1 cellular context compared by ENCODE assay signal in the genomic region with DNA sequence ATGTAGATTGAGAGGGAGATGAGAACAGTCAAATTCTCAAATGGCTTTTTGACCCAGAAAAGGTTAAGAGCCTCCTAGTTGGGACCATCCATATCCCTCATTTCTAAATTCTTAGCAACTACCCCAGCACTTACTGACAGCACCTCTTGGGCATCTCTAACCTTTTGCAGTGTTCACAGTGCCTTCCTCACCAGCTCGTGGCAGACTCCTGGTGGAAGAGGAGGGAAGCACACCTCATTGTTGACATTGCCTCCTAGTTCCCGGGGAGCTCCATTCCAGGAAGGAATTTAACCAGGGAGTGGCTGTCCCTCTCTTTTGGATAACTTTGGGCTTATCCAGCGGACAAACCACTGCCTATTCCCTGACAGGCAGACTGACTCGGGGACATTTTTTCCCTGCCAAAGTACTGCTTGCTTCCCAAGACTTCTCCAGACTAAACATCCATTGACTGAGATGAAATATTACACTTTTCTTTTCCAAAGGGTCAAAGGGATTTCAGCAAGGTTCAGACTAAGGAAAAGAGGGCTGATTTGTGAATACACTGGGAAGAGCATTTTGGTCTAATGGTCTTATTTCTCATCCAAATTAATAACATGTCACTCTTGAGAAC.
TF ChIP-seq lines count a peak whose summit lies in the region.

No MANE protein-coding gene starts in this region.

TF ChIP-seq in HepG2, 621 proteins besides CTCF, POLR2A, EP300 and RAD21 (continued from another document):
- TF ChIP-seq, protein P1, sequence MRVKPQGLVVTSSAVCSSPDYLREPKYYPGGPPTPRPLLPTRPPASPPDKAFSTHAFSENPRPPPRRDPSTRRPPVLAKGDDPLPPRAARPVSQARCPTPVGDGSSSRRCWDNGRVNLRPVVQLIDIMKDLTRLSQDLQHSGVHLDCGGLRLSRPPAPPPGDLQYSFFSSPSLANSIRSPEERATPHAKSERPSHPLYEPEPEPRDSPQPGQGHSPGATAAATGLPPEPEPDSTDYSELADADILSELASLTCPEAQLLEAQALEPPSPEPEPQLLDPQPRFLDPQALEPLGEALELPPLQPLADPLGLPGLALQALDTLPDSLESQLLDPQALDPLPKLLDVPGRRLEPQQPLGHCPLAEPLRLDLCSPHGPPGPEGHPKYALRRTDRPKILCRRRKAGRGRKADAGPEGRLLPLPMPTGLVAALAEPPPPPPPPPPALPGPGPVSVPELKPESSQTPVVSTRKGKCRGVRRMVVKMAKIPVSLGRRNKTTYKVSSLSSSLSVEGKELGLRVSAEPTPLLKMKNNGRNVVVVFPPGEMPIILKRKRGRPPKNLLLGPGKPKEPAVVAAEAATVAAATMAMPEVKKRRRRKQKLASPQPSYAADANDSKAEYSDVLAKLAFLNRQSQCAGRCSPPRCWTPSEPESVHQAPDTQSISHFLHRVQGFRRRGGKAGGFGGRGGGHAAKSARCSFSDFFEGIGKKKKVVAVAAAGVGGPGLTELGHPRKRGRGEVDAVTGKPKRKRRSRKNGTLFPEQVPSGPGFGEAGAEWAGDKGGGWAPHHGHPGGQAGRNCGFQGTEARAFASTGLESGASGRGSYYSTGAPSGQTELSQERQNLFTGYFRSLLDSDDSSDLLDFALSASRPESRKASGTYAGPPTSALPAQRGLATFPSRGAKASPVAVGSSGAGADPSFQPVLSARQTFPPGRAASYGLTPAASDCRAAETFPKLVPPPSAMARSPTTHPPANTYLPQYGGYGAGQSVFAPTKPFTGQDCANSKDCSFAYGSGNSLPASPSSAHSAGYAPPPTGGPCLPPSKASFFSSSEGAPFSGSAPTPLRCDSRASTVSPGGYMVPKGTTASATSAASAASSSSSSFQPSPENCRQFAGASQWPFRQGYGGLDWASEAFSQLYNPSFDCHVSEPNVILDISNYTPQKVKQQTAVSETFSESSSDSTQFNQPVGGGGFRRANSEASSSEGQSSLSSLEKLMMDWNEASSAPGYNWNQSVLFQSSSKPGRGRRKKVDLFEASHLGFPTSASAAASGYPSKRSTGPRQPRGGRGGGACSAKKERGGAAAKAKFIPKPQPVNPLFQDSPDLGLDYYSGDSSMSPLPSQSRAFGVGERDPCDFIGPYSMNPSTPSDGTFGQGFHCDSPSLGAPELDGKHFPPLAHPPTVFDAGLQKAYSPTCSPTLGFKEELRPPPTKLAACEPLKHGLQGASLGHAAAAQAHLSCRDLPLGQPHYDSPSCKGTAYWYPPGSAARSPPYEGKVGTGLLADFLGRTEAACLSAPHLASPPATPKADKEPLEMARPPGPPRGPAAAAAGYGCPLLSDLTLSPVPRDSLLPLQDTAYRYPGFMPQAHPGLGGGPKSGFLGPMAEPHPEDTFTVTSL (CRISPR knock-in tag; IDR thresholded peaks at IDR 0.05; ENCODE audit: borderline replicate concordance): no peak
- TF ChIP-seq FOXK2 (IDR thresholded peaks at IDR 0.05): 0 out of 2 replicates have a peak, but pooled peaks have one; percentile 11
- 0 out of 2 replicates have a peak, but pooled peaks have one; percentile 54 for TF ChIP-seq ZBTB20 (CRISPR knock-in tag; IDR thresholded peaks at IDR 0.05; ENCODE audit: borderline replicate concordance, low read depth)
- TF ChIP-seq LCORL (IDR thresholded peaks at IDR 0.05): no peak
- TF ChIP-seq LCORL (CRISPR knock-in tag; IDR thresholded peaks at IDR 0.05): peak; percentile 65
- peak; percentile 75; the same call in 1 of the 2 replicates for TF ChIP-seq ZNF556 (CRISPR knock-in tag; IDR thresholded peaks at IDR 0.05; ENCODE audit: borderline replicate concordance)
- TF ChIP-seq ZNF75D (CRISPR knock-in tag; IDR thresholded peaks at IDR 0.05; ENCODE audit: borderline replicate concordance): no peak
- TF ChIP-seq MYPOP (CRISPR knock-in tag; IDR thresholded peaks at IDR 0.05): 0 out of 2 replicates have a peak, but pooled peaks have one; percentile 22
- no peak for TF ChIP-seq ZNF605 (CRISPR knock-in tag; IDR thresholded peaks at IDR 0.05)
- TF ChIP-seq FOXA1 (IDR thresholded peaks at IDR 0.05): no peak
- peak; percentile 98 for TF ChIP-seq FOXA1 (CRISPR knock-in tag; IDR thresholded peaks at IDR 0.05)
- TF ChIP-seq ZNF230 (CRISPR knock-in tag; IDR thresholded peaks at IDR 0.05): 0 out of 2 replicates have a peak, but pooled peaks have one; percentile 33
- TF ChIP-seq ZIK1 (CRISPR knock-in tag; IDR thresholded peaks at IDR 0.05; ENCODE audit: borderline replicate concordance, low read depth): 0 out of 2 replicates have a peak, but pooled peaks have one; percentile 34
- no peak for TF ChIP-seq RBFOX2 (IDR thresholded peaks at IDR 0.05; ENCODE audit: low read depth, low read length)
- TF ChIP-seq, protein P2, sequence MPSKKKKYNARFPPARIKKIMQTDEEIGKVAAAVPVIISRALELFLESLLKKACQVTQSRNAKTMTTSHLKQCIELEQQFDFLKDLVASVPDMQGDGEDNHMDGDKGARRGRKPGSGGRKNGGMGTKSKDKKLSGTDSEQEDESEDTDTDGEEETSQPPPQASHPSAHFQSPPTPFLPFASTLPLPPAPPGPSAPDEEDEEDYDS (CRISPR knock-in tag; IDR thresholded peaks at IDR 0.05): peak; percentile 47; the same call in 1 of the 2 replicates
- TF ChIP-seq TCF7 (IDR thresholded peaks at IDR 0.05; ENCODE audit: low read depth): no peak
- peak; percentile 32; the same call in 1 of the 2 replicates for TF ChIP-seq GABPB1 (CRISPR knock-in tag; IDR thresholded peaks at IDR 0.05)
- TF ChIP-seq ZNF292 (CRISPR knock-in tag; IDR thresholded peaks at IDR 0.05; ENCODE audit: borderline replicate concordance, low read depth): 0 out of 2 replicates have a peak, but pooled peaks have one; percentile 33
- peak; percentile 71 for TF ChIP-seq PHF5A (CRISPR knock-in tag; IDR thresholded peaks at IDR 0.05; ENCODE audit: low read depth, unreplicated experiment)
